In genomic region chr3:58994746-58995330, GRCh38 we compare ENCODE assay signal across 8 cellular contexts. TPM values are rescaled to one million over a fixed set of nuclear protein-coding genes. Genes with fewer than 3 reads are reported as not detected.
A peak's percentile ranks its signal among the peaks of the same experiment; 100 is the strongest.
DNase-seq lines count a peak whose midpoint lies in the region; ATAC-seq and TF ChIP-seq lines count a peak whose summit lies in the region.

No MANE protein-coding gene starts in this region.

- no peaks in the 10 kb centered on the region for H3K9me2 ChIP-seq in OCI-LY7 (ENCODE audit: insufficient read depth, low read length)

- peak overlapping the region; percentile 71 for H2BK120ac ChIP-seq in IMR-90 (ENCODE audit: low read depth, low read length)

- intact Hi-C loops in IMR-90 (cut with micrococcal nuclease) (loop anchor here (1.0 to 10.0 kb wide), 8 partner anchors 57 to 862 kb away; no protein-coding TSS in a partner anchor), OCI-LY7 (cut with micrococcal nuclease; ENCODE audit: unreplicated experiment) (no loop called here)

- H2AK9ac ChIP-seq in IMR-90 (replicated peaks; ENCODE audit: low read depth, low read length, poor library complexity), result no peak overlapping the region

- H3K56ac ChIP-seq in IMR-90 (ENCODE audit: extremely low read depth, insufficient read depth, low read length), result no peak overlapping the region

- POLR2A ChIA-PET in IMR-90 (lab: Charles Lee; ENCODE audit: unreplicated experiment) (no interaction called here), OCI-LY7 (lab: Charles Lee) (interaction anchor here (1.0 kb wide), 2 partner anchors 9 to 17 kb away, joined by 3 read pairs; no protein-coding TSS in a partner anchor)

- H3K23ac ChIP-seq in IMR-90 (ENCODE audit: low read depth, low read length), result no peak overlapping the region

- no peak overlapping the region for H2AK5ac ChIP-seq in IMR-90 (ENCODE audit: low read depth, low read length)

- H3K4me1 ChIP-seq in IMR-90 (ENCODE audit: control insufficient read depth, insufficient read depth, low read length), result peaks cover 16% of the 10 kb centered on the region
- H3K4me1 ChIP-seq in OCI-LY7 (ENCODE audit: insufficient read depth, low read length, poor library complexity, severe bottlenecking), result no peaks in the 10 kb centered on the region

- H2AFZ ChIP-seq in IMR-90 (replicated peaks; ENCODE audit: low read length, poor library complexity) (peak overlapping the region; percentile 36), OCI-LY7 (ENCODE audit: low read length) (no peak overlapping the region)

- peaks cover 9% of the 10 kb centered on the region; the same call in 1 of the 2 replicates for H3K9me1 ChIP-seq in IMR-90 (ENCODE audit: insufficient read depth, low read length)

- TF ChIP-seq CTCF in IMR-90 (conservative IDR thresholded peaks at IDR 0.05; ENCODE audit: low read depth, low read length) (peak; percentile 85), OCI-LY7 (conservative IDR thresholded peaks at IDR 0.05; ENCODE audit: low read length) (peak; percentile 82)

- no peaks in the 10 kb centered on the region for H3K79me2 ChIP-seq in OCI-LY7 (ENCODE audit: insufficient read depth, low read depth, low read length)

- BruUV-seq in IMR-90 (replicated peaks; lab: Mats Ljungman, UMichigan) (no TSS peak), OCI-LY7 (replicated peaks; lab: Mats Ljungman, UMichigan) (no TSS peak)

- H3K9me3 ChIP-seq in IMR-90 (ENCODE audit: control insufficient read depth, insufficient read depth, low read length) (no peaks in the 10 kb centered on the region), OCI-LY7 (ENCODE audit: low read length) (no peaks in the 10 kb centered on the region)

- no peaks in the 10 kb centered on the region for H3K36me3 ChIP-seq in IMR-90 (ENCODE audit: control insufficient read depth, insufficient read depth, low read length)
- H3K36me3 ChIP-seq in OCI-LY7 (ENCODE audit: insufficient read depth, low read length), result no peaks in the 10 kb centered on the region

- H3K9ac ChIP-seq in IMR-90 (ENCODE audit: low read depth, low read length), result peak overlapping the region; percentile 42; the same call in 1 of the 2 replicates

- H3K4me2 ChIP-seq in IMR-90 (ENCODE audit: low read depth, low read length), result peak overlapping the region; percentile 91; the same call in 1 of the 2 replicates
- H3K4me2 ChIP-seq in OCI-LY7 (ENCODE audit: low read length), result no peak overlapping the region

- dilution Hi-C loops in IMR-90 (cut with HindIII; ENCODE audit: low sequenced_read_pairs, unreplicated experiment), result no loop called here

- H3K4me3 ChIP-seq in IMR-90 (ENCODE audit: insufficient read depth, low read depth, low read length), result no peak overlapping the region
- no peak overlapping the region for H3K4me3 ChIP-seq in OCI-LY7 (ENCODE audit: low read depth, low read length, poor library complexity, severe bottlenecking)

- peak; percentile 30; the same call in 1 of the 2 replicates for ATAC-seq in IMR-90 (ENCODE audit: low read depth)
- no peak for ATAC-seq in HG02678 (IDR thresholded peaks at IDR 0.05; ENCODE audit: unreplicated experiment)

- TF ChIP-seq POLR2A in IMR-90 (IDR thresholded peaks at IDR 0.05; ENCODE audit: low read depth, low read length), result no peak

- H4K8ac ChIP-seq in IMR-90 (ENCODE audit: low read depth in 2 of 2, low read length in 2 of 2), result peak overlapping the region in 1 of 2 experiments; percentile 96; a peak in 2 of 4 replicates

- peak overlapping the region; percentile 86; the same call in 1 of the 2 replicates for H3K14ac ChIP-seq in IMR-90 (replicated peaks; ENCODE audit: low read depth, low read length)

- H3K27ac ChIP-seq in IMR-90 (ENCODE audit: insufficient read depth, low read length), result no peak overlapping the region
- H3K27ac ChIP-seq in OCI-LY7 (ENCODE audit: low read depth, low read length, poor library complexity, severe bottlenecking), result no peak overlapping the region

- CTCF ChIA-PET in IMR-90 (lab: Yijun Ruan, JAX) (interaction anchor here (0.6 to 1.6 kb wide), 10 partner anchors 35 to 428 kb away, joined by 3 to 10 read pairs (median 3); no protein-coding TSS in a partner anchor), OCI-LY7 (lab: Charles Lee; ENCODE audit: unreplicated experiment) (no interaction called here)

- DNase-seq in stimulated activated CD4-positive, alpha-beta T cell treated with anti-CD3 and anti-CD28 coated beads, Interleukin-4, amount 100 ng/mL, for 24 hours, result peak; percentile 37
- no peak for DNase-seq in stimulated activated CD4-positive, alpha-beta T cell treated with anti-CD3 and anti-CD28 coated beads, Interleukin-4, amount 100 ng/mL, for 4 hours
- peak; percentile 79 for DNase-seq in IMR-90
- peak; percentile 38 for DNase-seq in OCI-LY7 (ENCODE audit: low spot score)
- peak; percentile 9 for DNase-seq in central memory CD4-positive, alpha-beta T cell
- DNase-seq in medulla oblongata (ENCODE audit: extremely low spot score), result peak; percentile 63
- no peak for DNase-seq in ecto neural progenitor cell (ENCODE audit: low spot score)

- in situ Hi-C loops in IMR-90 (cut with MboI; ENCODE audit: low sequenced_read_pairs), result loop anchor here (10.0 to 25.0 kb wide), 4 partner anchors 210 to 817 kb away; no protein-coding TSS in a partner anchor

- peak; percentile 82 for TF ChIP-seq RAD21 in IMR-90 (IDR thresholded peaks at IDR 0.05; ENCODE audit: low read length)

- peak overlapping the region; percentile 79 for H2BK5ac ChIP-seq in IMR-90 (ENCODE audit: low read depth, low read length, poor library complexity, severe bottlenecking)

- peak overlapping the region; percentile 71; the same call in 1 of the 2 replicates for H3K4ac ChIP-seq in IMR-90 (ENCODE audit: low read depth, low read length)

- peak overlapping the region; percentile 92; the same call in 1 of the 2 replicates for H4K5ac ChIP-seq in IMR-90 (ENCODE audit: low read depth, low read length)

- H3K27me3 ChIP-seq in IMR-90 (ENCODE audit: control insufficient read depth, insufficient read depth, low read length), result no peaks in the 10 kb centered on the region

- H4K91ac ChIP-seq in IMR-90 (ENCODE audit: insufficient read depth, low read depth, low read length), result peak overlapping the region; percentile 86

- peak overlapping the region; percentile 97; the same call in 1 of the 2 replicates for H3K18ac ChIP-seq in IMR-90 (ENCODE audit: low read depth, low read length)

- no peaks in the 10 kb centered on the region for H3K79me1 ChIP-seq in IMR-90 (ENCODE audit: low read depth in 1 of 2, low read length in 2 of 2)

- H4K20me1 ChIP-seq in IMR-90 (ENCODE audit: insufficient read depth, low read length) (no peaks in the 10 kb centered on the region), OCI-LY7 (ENCODE audit: insufficient read depth, low read length) (no peaks in the 10 kb centered on the region)

- H2BK20ac ChIP-seq in IMR-90 (ENCODE audit: low read depth, low read length), result peak overlapping the region; percentile 96; the same call in 1 of the 2 replicates

- H2BK15ac ChIP-seq in IMR-90 (ENCODE audit: low read depth, low read length), result peak overlapping the region; percentile 31; the same call in 1 of the 3 replicates

- no CpG with 5 or more reads among the region's 6 CpGs for WGBS in IMR-90 (ENCODE audit: extremely low coverage in 2 of 2, insufficient read length in 1 of 2), 2 experiments

TF ChIP-seq in IMR-90, 13 proteins besides CTCF, POLR2A, EP300 and RAD21:
- peak; percentile 78 for TF ChIP-seq SMC3 (IDR thresholded peaks at IDR 0.05; ENCODE audit: low read depth, low read length)
- TF ChIP-seq MAZ (IDR thresholded peaks at IDR 0.05; ENCODE audit: borderline replicate concordance, low read depth, low read length), result no peak
- no peak for TF ChIP-seq ELK1 (IDR thresholded peaks at IDR 0.05; ENCODE audit: borderline replicate concordance, low read depth, low read length)
- no peak for TF ChIP-seq MAFK (IDR thresholded peaks at IDR 0.05; ENCODE audit: low read depth, low read length)

RNA-seq across cellular contexts. Expression of gene CFAP20DC, which starts 55.0 kb away (rescaled TPM):
- 1.6 and 2.8 TPM in 2 replicates for total RNA-seq in IMR-90 (2012; rRNA removed)
- polyA plus RNA-seq in IMR-90 (2012; rRNA removed), result 0.96 and 1.2 TPM in 2 replicates
- polyA plus RNA-seq in IMR-90 (2012; cell fraction: cytosol; rRNA removed), result 0.32 and 0.40 TPM in 2 replicates
- polyA plus RNA-seq in IMR-90 (2012; cell fraction: nucleus; rRNA removed; ENCODE audit: low replicate concordance), result 0.33 and 1.8 TPM in 2 replicates
- total RNA-seq in OCI-LY7 (2014; rRNA removed; shearing (Covaris generic)), result 0.46 and 1.0 TPM in 2 replicates
- 1.1 and 1.8 TPM in 2 replicates for total RNA-seq in OCI-LY7 (2022)

Comparison
In these comparisons a context has a peak if more than half of its experiments do, and no peak if none do; other contexts are left out.
1. DNase-seq: peak in stimulated activated CD4-positive, alpha-beta T cell treated with anti-CD3 and anti-CD28 coated beads, Interleukin-4, amount 100 ng/mL, for 24 hours (single experiment), IMR-90 (single experiment), OCI-LY7 (single experiment), central memory CD4-positive, alpha-beta T cell (single experiment) and medulla oblongata (single experiment); none in stimulated activated CD4-positive, alpha-beta T cell treated with anti-CD3 and anti-CD28 coated beads, Interleukin-4, amount 100 ng/mL, for 4 hours (0 of 2) and ecto neural progenitor cell (single experiment).